Comparison of ENCODE assay signal across 1 cellular context in the genomic region with DNA sequence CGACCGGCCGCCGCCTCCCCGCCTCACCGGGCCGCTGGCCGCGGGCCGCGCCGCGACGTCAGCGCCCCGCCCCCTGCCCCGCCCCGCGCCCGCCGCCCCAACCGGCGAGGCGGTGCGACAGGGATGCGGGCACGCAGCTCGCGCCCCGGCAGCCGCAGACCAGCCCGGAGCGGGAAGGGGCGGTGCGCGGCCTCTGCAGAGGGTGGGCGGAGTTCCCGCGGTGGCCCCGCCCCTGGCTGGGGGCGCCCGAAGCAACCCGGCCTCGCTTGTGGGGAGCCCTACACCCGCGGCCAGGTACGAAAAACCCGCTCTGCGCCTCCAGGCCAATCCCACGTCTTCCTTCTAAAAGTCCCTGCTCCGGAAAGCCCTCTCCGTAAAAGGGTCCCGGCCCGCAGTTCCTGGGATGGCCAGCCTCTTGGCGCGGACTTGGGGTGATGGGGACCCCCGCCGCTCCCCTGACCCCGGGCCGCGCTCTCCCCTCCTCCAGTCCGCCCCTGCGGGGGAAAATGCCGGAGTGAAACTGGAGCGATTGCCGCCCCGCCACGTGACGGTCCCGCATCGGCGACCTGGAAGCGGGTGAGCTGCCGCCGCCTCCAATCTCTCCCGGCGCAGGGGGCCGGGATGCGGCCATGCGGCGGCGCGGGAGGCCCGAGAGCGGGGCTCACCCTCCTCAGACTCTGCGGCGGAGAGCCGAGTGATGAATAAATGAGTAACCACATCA.
TF ChIP-seq lines count a peak whose summit lies in the region.

Gene RAB11FIP5 (minus strand): TSS at position 36 of the 721 bp plus-strand sequence. CDS start 171 bp downstream, outside the sequence.

TF ChIP-seq in HepG2, 621 proteins besides CTCF, POLR2A, EP300 and RAD21 (continued from another document and continues in another):
- TF ChIP-seq ZNF747 (CRISPR knock-in tag; IDR thresholded peaks at IDR 0.05; ENCODE audit: borderline replicate concordance) (peak; percentile 43; the same call in 1 of the 2 replicates), DBP (CRISPR knock-in tag; IDR thresholded peaks at IDR 0.05; ENCODE audit: not compliant biosample characterization) (no peak), ZNF143 (CRISPR knock-in tag; IDR thresholded peaks at IDR 0.05) (no peak), TGIF2 (CRISPR knock-in tag; IDR thresholded peaks at IDR 0.05) (no peak), ATF4 (CRISPR knock-in tag; IDR thresholded peaks at IDR 0.05) (peak in 1 of 2 experiments; percentile 47; a peak in 2 of 4 replicates), MEF2D (CRISPR knock-in tag; IDR thresholded peaks at IDR 0.05) (peak; percentile 64; the same call in 1 of the 2 replicates), POGZ (CRISPR knock-in tag; IDR thresholded peaks at IDR 0.05) (no peak; the same call in none of the 2 replicates), ERF (CRISPR knock-in tag; IDR thresholded peaks at IDR 0.05) (peak; percentile 90), ZKSCAN8 (CRISPR knock-in tag; IDR thresholded peaks at IDR 0.05; ENCODE audit: borderline replicate concordance) (0 out of 2 replicates have a peak, but pooled peaks have one; percentile 82), TOPORS (CRISPR knock-in tag; IDR thresholded peaks at IDR 0.05) (no peak), RFX1 (IDR thresholded peaks at IDR 0.05) (no peak), SRY (CRISPR knock-in tag; IDR thresholded peaks at IDR 0.05) (no peak; the same call in 1 of the 2 replicates), TMF1 (CRISPR knock-in tag; IDR thresholded peaks at IDR 0.05; ENCODE audit: low read depth) (no peak), THAP11 (CRISPR knock-in tag; IDR thresholded peaks at IDR 0.05) (no peak; the same call in 1 of the 2 replicates), MAX (IDR thresholded peaks at IDR 0.05) (peak; percentile 78), ZNF256 (CRISPR knock-in tag; conservative IDR thresholded peaks at IDR 0.05) (0 out of 2 replicates have a peak, but pooled peaks have one; percentile 22), ZNF30 (CRISPR knock-in tag; IDR thresholded peaks at IDR 0.05) (no peak), ZNF569 (CRISPR knock-in tag; IDR thresholded peaks at IDR 0.05; ENCODE audit: borderline replicate concordance) (no peak; the same call in 1 of the 2 replicates), NBN (conservative IDR thresholded peaks at IDR 0.05) (no peak), TEAD3 (CRISPR knock-in tag; optimal IDR thresholded peaks at IDR 0.05; ENCODE audit: borderline replicate concordance) (peak; percentile 10), ZNF33B (CRISPR knock-in tag; IDR thresholded peaks at IDR 0.05) (no peak; the same call in 1 of the 2 replicates), KDM1A (CRISPR knock-in tag; IDR thresholded peaks at IDR 0.05) (no peak), ZNF232 (CRISPR knock-in tag; IDR thresholded peaks at IDR 0.05; ENCODE audit: borderline replicate concordance) (peak; percentile 83; the same call in 1 of the 2 replicates), SP4 (CRISPR knock-in tag; IDR thresholded peaks at IDR 0.05) (peak; percentile 83), ZNF446 (CRISPR knock-in tag; IDR thresholded peaks at IDR 0.05) (no peak), ZMYM2 (CRISPR knock-in tag; IDR thresholded peaks at IDR 0.05) (no peak), PRDM15 (CRISPR knock-in tag; IDR thresholded peaks at IDR 0.05) (0 out of 2 replicates have a peak, but pooled peaks have one; percentile 54), ZNF362 (CRISPR knock-in tag; IDR thresholded peaks at IDR 0.05; ENCODE audit: borderline replicate concordance) (0 out of 2 replicates have a peak, but pooled peaks have one; percentile 13), KLF16 (CRISPR knock-in tag; IDR thresholded peaks at IDR 0.05) (peak in 1 of 2 experiments; percentile 73; a peak in 2 of 4 replicates), JUND (CRISPR knock-in tag; IDR thresholded peaks at IDR 0.05) (no peak), SNAI1 (CRISPR knock-in tag; IDR thresholded peaks at IDR 0.05; ENCODE audit: borderline replicate concordance) (peak; percentile 79; the same call in 1 of the 2 replicates), FOSL1 (CRISPR knock-in tag; IDR thresholded peaks at IDR 0.05; ENCODE audit: borderline replicate concordance) (no peak), MBNL3 (CRISPR knock-in tag; conservative IDR thresholded peaks at IDR 0.05) (no peak), CEBPG (CRISPR knock-in tag; IDR thresholded peaks at IDR 0.05) (no peak), ZNF740 (CRISPR knock-in tag; IDR thresholded peaks at IDR 0.05) (no peak), KDM5B (CRISPR knock-in tag; IDR thresholded peaks at IDR 0.05; ENCODE audit: borderline replicate concordance) (peak; percentile 71; the same call in 1 of the 2 replicates)
- TF ChIP-seq, protein P1, sequence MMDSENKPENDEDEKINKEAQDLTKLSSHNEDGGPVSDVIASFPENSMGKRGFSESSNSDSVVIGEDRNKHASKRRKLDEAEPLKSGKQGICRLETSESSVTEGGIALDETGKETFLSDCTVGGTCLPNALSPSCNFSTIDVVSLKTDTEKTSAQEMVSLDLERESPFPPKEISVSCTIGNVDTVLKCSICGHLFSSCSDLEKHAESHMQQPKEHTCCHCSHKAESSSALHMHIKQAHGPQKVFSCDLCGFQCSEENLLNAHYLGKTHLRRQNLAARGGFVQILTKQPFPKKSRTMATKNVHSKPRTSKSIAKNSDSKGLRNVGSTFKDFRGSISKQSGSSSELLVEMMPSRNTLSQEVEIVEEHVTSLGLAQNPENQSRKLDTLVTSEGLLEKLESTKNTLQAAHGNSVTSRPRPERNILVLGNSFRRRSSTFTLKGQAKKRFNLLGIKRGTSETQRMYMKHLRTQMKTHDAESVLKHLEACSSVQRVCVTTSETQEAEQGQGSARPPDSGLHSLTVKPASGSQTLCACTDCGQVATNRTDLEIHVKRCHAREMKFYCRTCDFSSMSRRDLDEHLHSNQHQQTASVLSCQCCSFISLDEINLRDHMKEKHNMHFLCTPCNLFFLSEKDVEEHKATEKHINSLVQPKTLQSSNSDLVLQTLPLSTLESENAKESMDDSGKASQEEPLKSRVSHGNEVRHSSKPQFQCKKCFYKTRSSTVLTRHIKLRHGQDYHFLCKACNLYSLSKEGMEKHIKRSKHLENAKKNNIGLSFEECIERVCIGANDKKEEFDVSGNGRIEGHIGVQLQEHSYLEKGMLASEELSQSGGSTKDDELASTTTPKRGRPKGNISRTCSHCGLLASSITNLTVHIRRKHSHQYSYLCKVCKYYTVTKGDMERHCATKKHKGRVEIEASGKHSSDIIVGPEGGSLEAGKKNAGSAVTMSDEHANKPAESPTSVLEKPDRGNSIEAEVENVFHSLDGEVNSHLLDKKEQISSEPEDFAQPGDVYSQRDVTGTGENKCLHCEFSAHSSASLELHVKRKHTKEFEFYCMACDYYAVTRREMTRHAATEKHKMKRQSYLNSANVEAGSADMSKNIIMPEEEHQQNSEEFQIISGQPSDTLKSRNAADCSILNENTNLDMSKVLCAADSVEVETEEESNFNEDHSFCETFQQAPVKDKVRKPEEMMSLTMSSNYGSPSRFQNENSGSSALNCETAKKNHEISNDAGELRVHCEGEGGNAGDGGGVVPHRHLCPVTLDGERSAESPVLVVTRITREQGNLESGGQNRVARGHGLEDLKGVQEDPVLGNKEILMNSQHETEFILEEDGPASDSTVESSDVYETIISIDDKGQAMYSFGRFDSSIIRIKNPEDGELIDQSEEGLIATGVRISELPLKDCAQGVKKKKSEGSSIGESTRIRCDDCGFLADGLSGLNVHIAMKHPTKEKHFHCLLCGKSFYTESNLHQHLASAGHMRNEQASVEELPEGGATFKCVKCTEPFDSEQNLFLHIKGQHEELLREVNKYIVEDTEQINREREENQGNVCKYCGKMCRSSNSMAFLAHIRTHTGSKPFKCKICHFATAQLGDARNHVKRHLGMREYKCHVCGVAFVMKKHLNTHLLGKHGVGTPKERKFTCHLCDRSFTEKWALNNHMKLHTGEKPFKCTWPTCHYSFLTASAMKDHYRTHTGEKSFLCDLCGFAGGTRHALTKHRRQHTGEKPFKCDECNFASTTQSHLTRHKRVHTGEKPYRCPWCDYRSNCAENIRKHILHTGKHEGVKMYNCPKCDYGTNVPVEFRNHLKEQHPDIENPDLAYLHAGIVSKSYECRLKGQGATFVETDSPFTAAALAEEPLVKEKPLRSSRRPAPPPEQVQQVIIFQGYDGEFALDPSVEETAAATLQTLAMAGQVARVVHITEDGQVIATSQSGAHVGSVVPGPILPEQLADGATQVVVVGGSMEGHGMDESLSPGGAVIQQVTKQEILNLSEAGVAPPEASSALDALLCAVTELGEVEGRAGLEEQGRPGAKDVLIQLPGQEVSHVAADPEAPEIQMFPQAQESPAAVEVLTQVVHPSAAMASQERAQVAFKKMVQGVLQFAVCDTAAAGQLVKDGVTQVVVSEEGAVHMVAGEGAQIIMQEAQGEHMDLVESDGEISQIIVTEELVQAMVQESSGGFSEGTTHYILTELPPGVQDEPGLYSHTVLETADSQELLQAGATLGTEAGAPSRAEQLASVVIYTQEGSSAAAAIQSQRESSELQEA (CRISPR knock-in tag; IDR thresholded peaks at IDR 0.05; ENCODE audit: not compliant biosample characterization), result no peak
- TF ChIP-seq, protein P2, sequence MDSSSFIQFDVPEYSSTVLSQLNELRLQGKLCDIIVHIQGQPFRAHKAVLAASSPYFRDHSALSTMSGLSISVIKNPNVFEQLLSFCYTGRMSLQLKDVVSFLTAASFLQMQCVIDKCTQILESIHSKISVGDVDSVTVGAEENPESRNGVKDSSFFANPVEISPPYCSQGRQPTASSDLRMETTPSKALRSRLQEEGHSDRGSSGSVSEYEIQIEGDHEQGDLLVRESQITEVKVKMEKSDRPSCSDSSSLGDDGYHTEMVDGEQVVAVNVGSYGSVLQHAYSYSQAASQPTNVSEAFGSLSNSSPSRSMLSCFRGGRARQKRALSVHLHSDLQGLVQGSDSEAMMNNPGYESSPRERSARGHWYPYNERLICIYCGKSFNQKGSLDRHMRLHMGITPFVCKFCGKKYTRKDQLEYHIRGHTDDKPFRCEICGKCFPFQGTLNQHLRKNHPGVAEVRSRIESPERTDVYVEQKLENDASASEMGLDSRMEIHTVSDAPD (CRISPR knock-in tag; IDR thresholded peaks at IDR 0.05), result no peak
- TF ChIP-seq, protein P3, sequence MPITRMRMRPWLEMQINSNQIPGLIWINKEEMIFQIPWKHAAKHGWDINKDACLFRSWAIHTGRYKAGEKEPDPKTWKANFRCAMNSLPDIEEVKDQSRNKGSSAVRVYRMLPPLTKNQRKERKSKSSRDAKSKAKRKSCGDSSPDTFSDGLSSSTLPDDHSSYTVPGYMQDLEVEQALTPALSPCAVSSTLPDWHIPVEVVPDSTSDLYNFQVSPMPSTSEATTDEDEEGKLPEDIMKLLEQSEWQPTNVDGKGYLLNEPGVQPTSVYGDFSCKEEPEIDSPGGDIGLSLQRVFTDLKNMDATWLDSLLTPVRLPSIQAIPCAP (CRISPR knock-in tag; IDR thresholded peaks at IDR 0.05; ENCODE audit: low read depth), result no peak
